11 cellular contexts compared by ENCODE assay signal in the genomic region with DNA sequence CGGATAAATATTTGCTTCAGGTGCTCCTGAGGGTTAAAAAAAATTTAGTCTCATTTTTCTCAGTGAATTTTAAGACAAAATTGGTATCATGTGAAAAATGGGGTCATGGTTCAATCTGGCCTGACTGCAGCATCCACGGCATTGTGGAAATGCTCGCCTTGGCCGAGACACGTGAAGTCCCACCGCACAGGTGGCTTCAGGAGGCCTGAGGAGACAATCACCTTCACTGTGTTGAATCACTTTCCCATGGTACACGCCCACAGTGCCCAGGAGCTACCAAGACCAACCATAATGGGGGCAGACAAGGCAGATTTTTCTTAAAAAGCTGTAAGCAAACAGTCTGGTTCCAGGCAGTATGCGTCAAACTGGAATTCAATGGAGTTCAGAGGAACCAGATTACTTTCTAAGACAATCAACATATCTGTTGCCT. TPM values are rescaled to one million over a fixed set of nuclear protein-coding genes. Genes with fewer than 3 reads are reported as not detected.
A peak's percentile ranks its signal among the peaks of the same experiment; 100 is the strongest.
DNase-seq lines count a peak whose midpoint lies in the region; ATAC-seq, FAIRE-seq and TF ChIP-seq lines count a peak whose summit lies in the region.
"Had no signal": no experiment of that assay in that cellular context is flagged by ENCODE, and none has a peak within 500 bp of the region (broad histone marks: within the 10 kb centered on the region; RNA-seq: fewer than 3 reads in every experiment).

No MANE protein-coding gene starts in this region.

- H3K9ac ChIP-seq in KMS-11 (no peak overlapping the region), endothelial cell of umbilical vein (replicated peaks; ENCODE audit: extremely low read depth, insufficient read depth, low read length) (peak overlapping the region; percentile 65)

- intact Hi-C loops in endothelial cell of umbilical vein (cut with micrococcal nuclease): loop anchor here (1.0 to 2.0 kb wide), 3 partner anchors 19 to 115 kb away; a partner anchor contains a TSS
- intact Hi-C loops in prostate gland (cut with DNase I): loop anchor here (5.0 kb wide), 1 partner anchor 104 kb away; a partner anchor contains a TSS
- intact Hi-C loops in CD4-positive, alpha-beta memory T cell (cut with micrococcal nuclease): no loop called here

- H3K4me1 Mint-ChIP-seq in CD4-positive, alpha-beta memory T cell: peaks cover 5 to 11% (median 5%) of the 10 kb centered on the region in 4 donors

- H3K4me1 ChIP-seq in KMS-11 (ENCODE audit: low read depth, poor library complexity, severe bottlenecking): peaks cover 54% of the 10 kb centered on the region
- H3K4me1 ChIP-seq in endothelial cell of umbilical vein (ENCODE audit: control insufficient read depth, extremely low read depth, insufficient read depth, low read length): peaks cover 29% of the 10 kb centered on the region
- peaks cover 13% of the 10 kb centered on the region for H3K4me1 ChIP-seq in prostate gland (replicated peaks)
- H3K4me1 ChIP-seq in CD4-positive, alpha-beta memory T cell (ENCODE audit: insufficient read depth, low read length): peaks cover 17% of the 10 kb centered on the region

- H3K79me2 ChIP-seq in KMS-11 (ENCODE audit: insufficient read depth, low read depth): no peaks in the 10 kb centered on the region
- H3K79me2 ChIP-seq in endothelial cell of umbilical vein (ENCODE audit: control insufficient read depth, insufficient read depth, low read length): no peaks in the 10 kb centered on the region

- no peak overlapping the region for H3K4me3 Mint-ChIP-seq in CD4-positive, alpha-beta memory T cell
- H3K4me3 Mint-ChIP-seq: activated CD4-positive, alpha-beta memory T cell treated with anti-CD3 and anti-CD28 coated beads, Interleukin-2, amount 10 ng/mL, durations not matched to agents 7 days and 5 days had no signal

- H3K9me3 Mint-ChIP-seq in CD4-positive, alpha-beta memory T cell: no peaks in the 10 kb centered on the region
- H3K9me3 Mint-ChIP-seq: activated CD4-positive, alpha-beta memory T cell treated with anti-CD3 and anti-CD28 coated beads, Interleukin-2, amount 10 ng/mL, durations not matched to agents 7 days and 5 days had no signal

- WGBS in prostate gland: 47% methylated on average over 8 of the region's 8 CpGs

- H3K27ac Mint-ChIP-seq in CD4-positive, alpha-beta memory T cell: peak overlapping the region in 2 of 7 donors; percentile 6 to 61
- H3K27ac Mint-ChIP-seq: activated CD4-positive, alpha-beta memory T cell treated with anti-CD3 and anti-CD28 coated beads, Interleukin-2, amount 10 ng/mL, durations not matched to agents 7 days and 5 days had no signal

- dilution Hi-C loops in endothelial cell of umbilical vein (cut with MboI; ENCODE audit: extremely low pct_ligation_motif_present, low sequenced_read_pairs): no loop called here

- H3K27ac ChIP-seq in 22Rv1: peak overlapping the region; percentile 59
- no peak overlapping the region for H3K27ac ChIP-seq in KMS-11
- H3K27ac ChIP-seq in endothelial cell of umbilical vein (ENCODE audit: insufficient read depth, low read depth, low read length): peak overlapping the region; percentile 94
- H3K27ac ChIP-seq in prostate gland: peak overlapping the region; percentile 83
- H3K27ac ChIP-seq in CD4-positive, alpha-beta memory T cell (ENCODE audit: low read depth, low read length): no peak overlapping the region

- no peaks in the 10 kb centered on the region for H3K27me3 ChIP-seq in KMS-11 (ENCODE audit: insufficient read depth, low read depth)
- H3K27me3 ChIP-seq in endothelial cell of umbilical vein (ENCODE audit: control insufficient read depth in 2 of 2, insufficient read depth in 2 of 2, low read length in 2 of 2): no peaks in the 10 kb centered on the region
- H3K27me3 ChIP-seq in prostate gland (replicated peaks; ENCODE audit: insufficient read depth): no peaks in the 10 kb centered on the region
- H3K27me3 ChIP-seq in CD4-positive, alpha-beta memory T cell (ENCODE audit: insufficient read depth, low read length): no peaks in the 10 kb centered on the region

- H3K27me3 Mint-ChIP-seq in CD4-positive, alpha-beta memory T cell: no peaks in the 10 kb centered on the region
- H3K27me3 Mint-ChIP-seq: activated CD4-positive, alpha-beta memory T cell treated with anti-CD3 and anti-CD28 coated beads, Interleukin-2, amount 10 ng/mL, durations not matched to agents 7 days and 5 days had no signal

- TF ChIP-seq CTCF in 22Rv1 (IDR thresholded peaks at IDR 0.05): no peak
- TF ChIP-seq CTCF in KMS-11 (conservative IDR thresholded peaks at IDR 0.05; ENCODE audit: low read depth, low read length): no peak
- TF ChIP-seq CTCF in endothelial cell of umbilical vein (IDR thresholded peaks at IDR 0.05; ENCODE audit: extremely low read depth in 1 of 2, insufficient read depth in 1 of 2, low read depth in 1 of 2, low read length in 2 of 2): no peak
- TF ChIP-seq CTCF in prostate gland (IDR thresholded peaks at IDR 0.05): no peak

- no peak overlapping the region for H3K4me3 ChIP-seq in KMS-11 (IDR thresholded peaks at IDR 0.05; ENCODE audit: insufficient read depth, low read depth, low read length)
- H3K4me3 ChIP-seq in endothelial cell of umbilical vein (replicated peaks in 1 of 3; ENCODE audit: insufficient read depth in 1 of 3, low read depth in 1 of 3, low read length in 3 of 3): no peak overlapping the region
- no peak overlapping the region for H3K4me3 ChIP-seq in prostate gland
- H3K4me3 ChIP-seq in CD4-positive, alpha-beta memory T cell (ENCODE audit: low read length in 2 of 2): no peak overlapping the region

- H3K9me3 ChIP-seq in endothelial cell of umbilical vein (replicated peaks; ENCODE audit: control insufficient read depth, insufficient read depth, low read length): no peaks in the 10 kb centered on the region
- H3K9me3 ChIP-seq in prostate gland: no peaks in the 10 kb centered on the region
- H3K9me3 ChIP-seq in CD4-positive, alpha-beta memory T cell (ENCODE audit: control insufficient read depth in 1 of 2, low read length in 2 of 2): no peaks in the 10 kb centered on the region

- no peak for FAIRE-seq in endothelial cell of umbilical vein (lab: Jason Lieb, UNC)
- FAIRE-seq: HTR-8/SVneo had no signal

- H2AFZ ChIP-seq in KMS-11 (ENCODE audit: low read depth) (no peak overlapping the region), endothelial cell of umbilical vein (ENCODE audit: low read depth, low read length) (no peak overlapping the region)

- H3K4me2 ChIP-seq in KMS-11 (peak overlapping the region; percentile 66; the same call in 1 of the 2 replicates), endothelial cell of umbilical vein (ENCODE audit: insufficient read depth, low read length) (peak overlapping the region; percentile 71)

- no peaks in the 10 kb centered on the region for H3K9me1 ChIP-seq in endothelial cell of umbilical vein (replicated peaks; ENCODE audit: control insufficient read depth, extremely low read depth, insufficient read depth, low read length)

- H3K36me3 Mint-ChIP-seq in CD4-positive, alpha-beta memory T cell: peaks cover 11 to 41% of the 10 kb centered on the region in 2 donors

- DNase-seq in endothelial cell of umbilical vein (ENCODE audit: low read depth, low spot score) (no peak), prostate gland (ENCODE audit: low spot score) (no peak), kidney tubule cell (ENCODE audit: low spot score) (no peak), DMS79 treated with DMSO at 0.1 percent for 48 hours (lab: John Stamatoyannopoulos, UW) (no peak)
- no peak for DNase-seq in CD4-positive, alpha-beta memory T cell
- DNase-seq: activated CD4-positive, alpha-beta memory T cell treated with anti-CD3 and anti-CD28 coated beads, Interleukin-2, amount 10 ng/mL, durations not matched to agents 7 days and 5 days; stimulated activated CD4-positive, alpha-beta T cell treated with anti-CD3 and anti-CD28 coated beads, Interleukin-2, amount 100 ng/mL, for 48 hours had no signal

- POLR2A ChIA-PET in endothelial cell of umbilical vein (lab: Charles Lee): interaction anchor here (0.5 to 1.2 kb wide), 2 partner anchors 31 to 207 kb away, joined by 3 to 4 read pairs; no protein-coding TSS in a partner anchor
- POLR2A ChIA-PET in CD4-positive, alpha-beta memory T cell (lab: Charles Lee; ENCODE audit: partially characterized antibody): no interaction called here

- ATAC-seq in HG02588 (IDR thresholded peaks at IDR 0.05; ENCODE audit: unreplicated experiment): no peak

- CTCF ChIA-PET in endothelial cell of umbilical vein (lab: Charles Lee): interaction anchor here (0.6 to 9.5 kb wide), 7 partner anchors 11 to 437 kb away, joined by 3 to 179 read pairs (median 4); a partner anchor contains a TSS
- CTCF ChIA-PET in CD4-positive, alpha-beta memory T cell (lab: Charles Lee; ENCODE audit: partially characterized antibody): interaction anchor here (0.7 to 2.6 kb wide), 9 partner anchors 11 to 169 kb away, joined by 3 to 10 read pairs (median 3); a partner anchor contains a TSS

- H3K36me3 ChIP-seq in KMS-11 (ENCODE audit: insufficient read depth): no peaks in the 10 kb centered on the region
- H3K36me3 ChIP-seq in endothelial cell of umbilical vein (ENCODE audit: control insufficient read depth in 2 of 2, extremely low read depth in 1 of 2, insufficient read depth in 2 of 2, low read length in 2 of 2): peaks cover 3 to 15% of the 10 kb centered on the region in 2 experiments
- H3K36me3 ChIP-seq in prostate gland: peaks cover 0 to 5% of the 10 kb centered on the region in 2 donors
- peaks cover 30% of the 10 kb centered on the region for H3K36me3 ChIP-seq in CD4-positive, alpha-beta memory T cell (ENCODE audit: insufficient read depth, low read length)

- H4K20me1 ChIP-seq in KMS-11 (ENCODE audit: insufficient read depth) (no peaks in the 10 kb centered on the region), endothelial cell of umbilical vein (replicated peaks; ENCODE audit: control insufficient read depth, extremely low read depth, insufficient read depth, low read length) (no peaks in the 10 kb centered on the region)

- TF ChIP-seq POLR2A in endothelial cell of umbilical vein (IDR thresholded peaks at IDR 0.05; ENCODE audit: low read depth, low read length) (no peak), prostate gland (IDR thresholded peaks at IDR 0.05) (no peak)

- BruUV-seq in endothelial cell of umbilical vein (replicated peaks; lab: Mats Ljungman, UMichigan): TSS peak; percentile 11

RNA-seq across cellular contexts. Expression of a gene that starts 11.0 kb away (rescaled TPM):
- total RNA-seq in endothelial cell of umbilical vein: 3.7 and 3.9 TPM in 2 replicates
- 4.6 and 5.9 TPM in 2 replicates for polyA plus RNA-seq in endothelial cell of umbilical vein
- 5.1 and 6.7 TPM in 2 replicates for polyA plus RNA-seq in endothelial cell of umbilical vein (2011; cell fraction: cytosol; rRNA removed)
- polyA plus RNA-seq in endothelial cell of umbilical vein (2011; cell fraction: nucleus; rRNA removed): 2.1 and 3.9 TPM in 2 replicates
- 4.8 and 5.2 TPM in 2 replicates for polyA plus RNA-seq in endothelial cell of umbilical vein (2012)
- 5.0 and 8.4 TPM in 2 replicates for polyA minus RNA-seq in endothelial cell of umbilical vein
- polyA minus RNA-seq in endothelial cell of umbilical vein (2011; cell fraction: cytosol; rRNA and poly(A)+ RNA removed): 9.8 TPM
- 3.4 and 4.0 TPM in 2 replicates for polyA minus RNA-seq in endothelial cell of umbilical vein (2011; cell fraction: nucleus; rRNA and poly(A)+ RNA removed)
- 10 to 100 TPM in 1 of 2 donors, 1 to 10 TPM in 1; 5.5 to 12.9 TPM for total RNA-seq in prostate gland
- total RNA-seq in CD4-positive, alpha-beta memory T cell: 10 to 100 TPM; 11.5 to 13.6 TPM
- polyA plus RNA-seq in CD4-positive, alpha-beta memory T cell: 1 to 10 TPM; 2.4 to 3.5 TPM

RNA-seq across cellular contexts. Expression of a gene that starts 35.6 kb away (rescaled TPM):
- total RNA-seq in endothelial cell of umbilical vein (6.2 and 9.2 TPM in 2 replicates), prostate gland (10 to 100 TPM; 13.1 to 18.8 TPM)
- polyA plus RNA-seq in endothelial cell of umbilical vein: 8.0 and 8.4 TPM in 2 replicates
- 5.3 and 7.7 TPM in 2 replicates for polyA plus RNA-seq in endothelial cell of umbilical vein (2011; cell fraction: cytosol; rRNA removed)
- polyA plus RNA-seq in endothelial cell of umbilical vein (2011; cell fraction: nucleus; rRNA removed): 24.0 and 24.6 TPM in 2 replicates
- polyA plus RNA-seq in endothelial cell of umbilical vein (2012): 4.1 and 6.9 TPM in 2 replicates
- 4.1 and 5.0 TPM in 2 replicates for polyA minus RNA-seq in endothelial cell of umbilical vein
- 8.6 TPM for polyA minus RNA-seq in endothelial cell of umbilical vein (2011; cell fraction: cytosol; rRNA and poly(A)+ RNA removed)
- polyA minus RNA-seq in endothelial cell of umbilical vein (2011; cell fraction: nucleus; rRNA and poly(A)+ RNA removed): 1.9 and 3.3 TPM in 2 replicates
- 10 to 100 TPM; 13.1 to 16.7 TPM for total RNA-seq in CD4-positive, alpha-beta memory T cell
- 10 to 100 TPM in 1 of 2 donors, 1 to 10 TPM in 1; 7.6 to 11.2 TPM for polyA plus RNA-seq in CD4-positive, alpha-beta memory T cell

Comparison
In these comparisons a context has a peak if more than half of its experiments do, and no peak if none do; other contexts are left out.
1. H3K27ac ChIP-seq: peak in 22Rv1 (single experiment), endothelial cell of umbilical vein (single experiment) and prostate gland (2 of 2); none in KMS-11 (single experiment) and CD4-positive, alpha-beta memory T cell (single experiment).